In genomic region chr10:88515235-88515634, GRCh38 we compare ENCODE assay signal across 22 cellular contexts.
"Had no signal": no experiment of that assay in that cellular context is flagged by ENCODE, and none has a peak within 500 bp of the region (broad histone marks: within the 10 kb centered on the region; RNA-seq: fewer than 3 reads in every experiment).

No MANE protein-coding gene starts in this region.

- H3K4me3 ChIP-seq: coronary artery, esophagus muscularis mucosa, lower lobe of right lung, ovary, psoas muscle, sigmoid colon, thoracic aorta, tibial nerve, upper lobe of left lung had no signal

- H3K4me1 Mint-ChIP-seq: immature natural killer cell; memory B cell; natural killer cell; stimulated activated naive B cell treated with anti-CD40 and anti-IgM and Interleukin-4, amounts not matched to agents 10 μg/mL and 1 μg/mL and 100 μg/mL, for 72 hours had no signal

- H3K27me3 Mint-ChIP-seq: memory B cell; stimulated activated naive B cell treated with anti-CD40 and anti-IgM and Interleukin-4, amounts not matched to agents 10 μg/mL and 1 μg/mL and 100 μg/mL, for 72 hours; stimulated activated naive CD8-positive, alpha-beta T cell treated with anti-CD3 and anti-CD28 coated beads, Interleukin-15, Interleukin-2, amounts not matched to agents 100 ng/mL and 50 ng/mL, for 24 hours had no signal

- H3K27ac ChIP-seq: coronary artery, esophagus muscularis mucosa, lower lobe of right lung, ovary, psoas muscle, sigmoid colon, thoracic aorta, tibial nerve, upper lobe of left lung had no signal

- H3K27ac Mint-ChIP-seq: immature natural killer cell; memory B cell; natural killer cell; stimulated activated naive B cell treated with anti-CD40 and anti-IgM and Interleukin-4, amounts not matched to agents 10 μg/mL and 1 μg/mL and 100 μg/mL, for 72 hours; stimulated activated naive CD8-positive, alpha-beta T cell treated with anti-CD3 and anti-CD28 coated beads, Interleukin-15, Interleukin-2, amounts not matched to agents 100 ng/mL and 50 ng/mL, for 24 hours had no signal

- H3K9me3 Mint-ChIP-seq: immature natural killer cell, natural killer cell had no signal

- H3K27me3 ChIP-seq: esophagus muscularis mucosa, ovary, sigmoid colon, tibial nerve, upper lobe of left lung had no signal

- DNase-seq: dermis blood vessel endothelial cell; effector memory CD4-positive, alpha-beta T cell; hypothalamus; immature natural killer cell; left ventricle myocardium superior; lower lobe of right lung; natural killer cell; occipital lobe; ovary; posterior cingulate gyrus; psoas muscle; right cardiac atrium; sigmoid colon; stimulated activated CD4-positive, alpha-beta T cell treated with anti-CD3 and anti-CD28 coated beads, Interleukin-2, amount 100 ng/mL, for 48 hours; stimulated activated naive B cell treated with anti-CD40 and anti-IgM and Interleukin-4, amounts not matched to agents 10 μg/mL and 1 μg/mL and 100 μg/mL, for 72 hours; upper lobe of left lung had no signal

- H3K4me1 ChIP-seq: esophagus muscularis mucosa, lower lobe of right lung, psoas muscle, sigmoid colon, tibial nerve, upper lobe of left lung had no signal

- H3K9me3 ChIP-seq: esophagus muscularis mucosa, lower lobe of right lung, ovary, psoas muscle, sigmoid colon, thoracic aorta, tibial nerve, upper lobe of left lung had no signal

- H3K4me3 Mint-ChIP-seq: immature natural killer cell; memory B cell; natural killer cell; stimulated activated naive B cell treated with anti-CD40 and anti-IgM and Interleukin-4, amounts not matched to agents 10 μg/mL and 1 μg/mL and 100 μg/mL, for 72 hours; stimulated activated naive CD8-positive, alpha-beta T cell treated with anti-CD3 and anti-CD28 coated beads, Interleukin-15, Interleukin-2, amounts not matched to agents 100 ng/mL and 50 ng/mL, for 24 hours had no signal

- ATAC-seq: left ventricle myocardium superior; lower lobe of right lung; natural killer cell; psoas muscle; right cardiac atrium; stimulated activated naive B cell treated with anti-CD40 and anti-IgM and Interleukin-4, amounts not matched to agents 10 μg/mL and 1 μg/mL and 100 μg/mL, for 72 hours had no signal

- H3K36me3 Mint-ChIP-seq: immature natural killer cell; natural killer cell; stimulated activated naive B cell treated with anti-CD40 and anti-IgM and Interleukin-4, amounts not matched to agents 10 μg/mL and 1 μg/mL and 100 μg/mL, for 72 hours had no signal

- H3K36me3 ChIP-seq: esophagus muscularis mucosa, lower lobe of right lung, ovary, sigmoid colon, thoracic aorta, tibial nerve, upper lobe of left lung had no signal
